Comparison of ENCODE assay signal across 29 cellular contexts in genomic region chr3:33869977-33870376, GRCh38.
A peak's percentile ranks its signal among the peaks of the same experiment; 100 is the strongest.
DNase-seq lines count a peak whose midpoint lies in the region; ATAC-seq, FAIRE-seq and TF ChIP-seq lines count a peak whose summit lies in the region.
"Had no signal": no experiment of that assay in that cellular context is flagged by ENCODE, and none has a peak within 500 bp of the region (broad histone marks: within the 10 kb centered on the region; RNA-seq: fewer than 3 reads in every experiment).

No MANE protein-coding gene starts in this region.

- H3K23ac ChIP-seq in H9 (ENCODE audit: insufficient read length, low read depth, low read length): no peak overlapping the region

- 92% methylated on average over 6 of the region's 7 CpGs for WGBS in HepG2 (ENCODE audit: low lambda C conversion rate)
- 83% methylated on average over 2 of the region's 7 CpGs for WGBS in right lobe of liver (ENCODE audit: insufficient coverage, low coverage, low lambda C conversion rate, missing lambda C conversion rate)
- WGBS in H9 (ENCODE audit: extremely low coverage, insufficient read length, low lambda C conversion rate): no CpG with 5 or more reads among the region's 7 CpGs
- 60 to 62% methylated on average over 7 of the region's 7 CpGs for WGBS in heart right ventricle, 2 donors

- H4K91ac ChIP-seq in H9 (ENCODE audit: insufficient read length, low read depth, low read length): no peak overlapping the region

- H2BK12ac ChIP-seq in H9 (ENCODE audit: insufficient read length, low read depth, low read length): no peak overlapping the region

- TF ChIP-seq CTCF in HepG2 (CRISPR knock-in tag; IDR thresholded peaks at IDR 0.05) (no peak), right lobe of liver (IDR thresholded peaks at IDR 0.05) (no peak), H9 (conservative IDR thresholded peaks at IDR 0.05) (no peak), heart right ventricle (IDR thresholded peaks at IDR 0.05) (no peak)

- TF ChIP-seq RAD21 in HepG2 (CRISPR knock-in tag; IDR thresholded peaks at IDR 0.05): no peak

- no peak overlapping the region for H3K4me3 ChIP-seq in HepG2 (replicated peaks in 1 of 3; ENCODE audit: insufficient read depth in 1 of 3, low read depth in 2 of 3, low read length in 3 of 3)
- H3K4me3 ChIP-seq in right lobe of liver: no peak overlapping the region
- no peak overlapping the region for H3K4me3 ChIP-seq in heart right ventricle
- H3K4me3 ChIP-seq: A549; BLaER1 treated with 17β-estradiol and CSF1 and Interleukin-3, amounts not matched to agents 10 nM and 100 nM; GM12878; SJCRH30 had no signal

- H3K9me3 Mint-ChIP-seq in H9: peaks cover 0 to 4% of the 10 kb centered on the region in 2 experiments; a peak in 2 of 5 replicates
- H3K9me3 Mint-ChIP-seq in stimulated activated effector memory CD8-positive, alpha-beta T cell treated with anti-CD3 and anti-CD28 coated beads, Interleukin-12 subunit alpha, Interleukin-12 subunit beta, amount 100 ng/mL, for 72 hours: no peaks in the 10 kb centered on the region
- H3K9me3 Mint-ChIP-seq: CD4-positive, alpha-beta memory T cell had no signal

- TF ChIP-seq POLR2A in HepG2 (IDR thresholded peaks at IDR 0.05; ENCODE audit: insufficient read depth in 1 of 2, low read depth in 2 of 2, low read length in 2 of 2) (no peak), right lobe of liver (IDR thresholded peaks at IDR 0.05) (no peak)

- no peaks in the 10 kb centered on the region for H3K27me3 Mint-ChIP-seq in H9 (ENCODE audit: low read depth)
- H3K27me3 Mint-ChIP-seq: CD4-positive, alpha-beta memory T cell had no signal

- no TSS peak for BruUV-seq in HepG2 (replicated peaks; lab: Mats Ljungman, UMichigan)

- H2BK120ac ChIP-seq in H9 (ENCODE audit: low read depth, low read length, poor library complexity, severe bottlenecking): no peak overlapping the region

- intact Hi-C loops in HepG2 (cut with micrococcal nuclease; ENCODE audit: unreplicated experiment): no loop called here
- intact Hi-C loops in right lobe of liver (cut with DNase I): no loop called here
- intact Hi-C loops in heart right ventricle (cut with DNase I): no loop called here

- H3K36me3 ChIP-seq in HepG2 (replicated peaks in 1 of 2; ENCODE audit: control insufficient read depth in 1 of 2, insufficient read depth in 2 of 2, low read length in 2 of 2) (peaks cover 1 to 22% of the 10 kb centered on the region in 2 experiments; a peak in 3 of 5 replicates), right lobe of liver (peaks cover 0 to 16% (median 7%) of the 10 kb centered on the region in 4 donors), heart right ventricle (peaks cover 0 to 53% (median 18%) of the 10 kb centered on the region in 9 donors)
- H3K36me3 ChIP-seq: SJCRH30 had no signal

- H3K4me2 ChIP-seq in HepG2 (ENCODE audit: low read depth, low read length) (no peak overlapping the region), H9 (ENCODE audit: insufficient read depth, insufficient read length, low read length) (no peak overlapping the region)
- H3K4me2 ChIP-seq: A549; BLaER1 treated with 17β-estradiol and CSF1 and Interleukin-3, amounts not matched to agents 10 nM and 100 nM had no signal

- in situ Hi-C loops in HepG2 (cut with HindIII; ENCODE audit: extremely low pct_ligation_motif_present, low pct_unique_long_range_greater_than_20kb): no loop called here

- no peaks in the 10 kb centered on the region for H3K9me3 ChIP-seq in HepG2 (ENCODE audit: low read length)
- no peaks in the 10 kb centered on the region for H3K9me3 ChIP-seq in right lobe of liver
- H3K9me3 ChIP-seq in H9 (ENCODE audit: control insufficient read depth, low read depth, low read length): no peaks in the 10 kb centered on the region
- no peaks in the 10 kb centered on the region for H3K9me3 ChIP-seq in heart right ventricle
- H3K9me3 ChIP-seq: A549; BLaER1 treated with 17β-estradiol and CSF1 and Interleukin-3, amounts not matched to agents 10 nM and 100 nM; Caco-2; SJCRH30 had no signal

- POLR2A ChIA-PET in HepG2 (lab: Yijun Ruan, JAX): no interaction called here

- no peak overlapping the region for H3K4me3 Mint-ChIP-seq in H9
- H3K4me3 Mint-ChIP-seq in stimulated activated effector memory CD8-positive, alpha-beta T cell treated with anti-CD3 and anti-CD28 coated beads, Interleukin-12 subunit alpha, Interleukin-12 subunit beta, amount 100 ng/mL, for 72 hours: no peak overlapping the region
- H3K4me3 Mint-ChIP-seq: CD4-positive, alpha-beta memory T cell had no signal

- DNase-seq in HepG2 (ENCODE audit: low spot score) (no peak), right lobe of liver (no peak), H9 (no peak), heart right ventricle (peak; percentile 24 to 26)
- no peak for DNase-seq in stimulated activated effector memory CD8-positive, alpha-beta T cell treated with anti-CD3 and anti-CD28 coated beads, Interleukin-12 subunit alpha, Interleukin-12 subunit beta, amount 100 ng/mL, for 72 hours (ENCODE audit: low spot score in 2 of 2)
- DNase-seq: AML-193; Caco-2; CD4-positive, alpha-beta memory T cell; DMS 273 treated with DMSO at 0.1 percent for 48 hours; DMS79; EL; GDM1; KBM-7; MV-4-11; NCI-H1105 treated with DMSO at 0.1 percent for 48 hours; NCI-H146; NCI-H1930; NCI-H446; NCI-H524 treated with DMSO at 0.1 percent for 48 hours; NCI-H774; SJCRH30 had no signal

- no peak overlapping the region for H2AK5ac ChIP-seq in H9 (ENCODE audit: insufficient read length, low read length)

- CTCF ChIA-PET in HepG2 (lab: Yijun Ruan, JAX; ENCODE audit: low intra/inter-chr PET ratio, low total read pairs): no interaction called here

- no peak overlapping the region for H3K18ac ChIP-seq in H9 (ENCODE audit: insufficient read length, low read depth, low read length)

- H3K4me1 ChIP-seq in HepG2 (ENCODE audit: insufficient read depth, low read length) (no peaks in the 10 kb centered on the region), right lobe of liver (no peaks in the 10 kb centered on the region), H9 (ENCODE audit: insufficient read depth, low read length) (no peaks in the 10 kb centered on the region), heart right ventricle (peaks cover 0 to 5% (median 0%) of the 10 kb centered on the region in 9 donors)
- H3K4me1 ChIP-seq: A549; BLaER1 treated with 17β-estradiol and CSF1 and Interleukin-3, amounts not matched to agents 10 nM and 100 nM; Caco-2; SJCRH30 had no signal

- FAIRE-seq in HepG2 (lab: Jason Lieb, UNC): no peak
- FAIRE-seq: GM12878, H54, RCC 7860 had no signal

- H3K79me2 ChIP-seq in HepG2 (ENCODE audit: insufficient read depth, low read length) (no peaks in the 10 kb centered on the region), H9 (ENCODE audit: insufficient read depth, low read length) (no peaks in the 10 kb centered on the region)

- H2AFZ ChIP-seq in HepG2 (ENCODE audit: low read length): no peak overlapping the region
- no peak overlapping the region for H2AFZ ChIP-seq in H9 (ENCODE audit: low read length)

- H3K27me3 ChIP-seq in HepG2 (ENCODE audit: control insufficient read depth in 1 of 2, insufficient read depth in 2 of 2, low read length in 2 of 2) (no peaks in the 10 kb centered on the region), right lobe of liver (no peaks in the 10 kb centered on the region), H9 (ENCODE audit: insufficient read depth, low read length) (no peaks in the 10 kb centered on the region), heart right ventricle (no peaks in the 10 kb centered on the region)
- H3K27me3 ChIP-seq: BLaER1 treated with 17β-estradiol and CSF1 and Interleukin-3, amounts not matched to agents 10 nM and 100 nM; SJCRH30 had no signal

- no peak overlapping the region for H2BK15ac ChIP-seq in H9 (ENCODE audit: low read depth, low read length)

- H3K36me3 Mint-ChIP-seq in H9 (ENCODE audit: insufficient read depth in 1 of 3, low read depth in 3 of 3): peaks cover 3 to 18% (median 9%) of the 10 kb centered on the region in 3 experiments; a peak in 5 of 7 replicates
- H3K36me3 Mint-ChIP-seq in stimulated activated effector memory CD8-positive, alpha-beta T cell treated with anti-CD3 and anti-CD28 coated beads, Interleukin-12 subunit alpha, Interleukin-12 subunit beta, amount 100 ng/mL, for 72 hours: peaks cover 31% of the 10 kb centered on the region

- no peak overlapping the region for H2BK20ac ChIP-seq in H9 (ENCODE audit: low read depth, low read length, poor library complexity, severe bottlenecking)

- peak overlapping the region in 2 of 3 experiments; percentile 69; a peak in 5 of 7 replicates for H3K27ac Mint-ChIP-seq in H9
- no peak overlapping the region for H3K27ac Mint-ChIP-seq in stimulated activated effector memory CD8-positive, alpha-beta T cell treated with anti-CD3 and anti-CD28 coated beads, Interleukin-12 subunit alpha, Interleukin-12 subunit beta, amount 100 ng/mL, for 72 hours

- H3K56ac ChIP-seq in H9 (ENCODE audit: insufficient read length, low read depth, low read length): no peak overlapping the region

- no peak overlapping the region for H3T11ph ChIP-seq in H9 (ENCODE audit: low read length)

- ATAC-seq in HepG2 (no peak; the same call in 2 of the 3 replicates), right lobe of liver (no peak), heart right ventricle (peak; percentile 34 to 92 (median 76)), GM18502 (IDR thresholded peaks at IDR 0.05; ENCODE audit: poor library complexity, unreplicated experiment) (no peak), HG02610 (IDR thresholded peaks at IDR 0.05; ENCODE audit: unreplicated experiment) (no peak)
- no peak for ATAC-seq in stimulated activated effector memory CD8-positive, alpha-beta T cell treated with anti-CD3 and anti-CD28 coated beads, Interleukin-12 subunit alpha, Interleukin-12 subunit beta, amount 100 ng/mL, for 72 hours
- ATAC-seq: A549, GM12878, SK-N-SH treated with all-trans-retinoic acid at 6 μM for 48 hours had no signal

- no peak overlapping the region for H2BK5ac ChIP-seq in H9 (ENCODE audit: insufficient read length, low read length)

- TF ChIP-seq EP300 in HepG2 (IDR thresholded peaks at IDR 0.05; ENCODE audit: low read depth in 2 of 2, low read length in 2 of 2): no peak
- no peak for TF ChIP-seq EP300 in HepG2 (CRISPR knock-in tag; IDR thresholded peaks at IDR 0.05; ENCODE audit: borderline replicate concordance)

- H3K4ac ChIP-seq in H9 (ENCODE audit: low read depth, low read length): no peak overlapping the region

- no peaks in the 10 kb centered on the region for H3K79me1 ChIP-seq in H9 (ENCODE audit: insufficient read depth, low read depth, low read length, poor library complexity, severe bottlenecking)

- H4K5ac ChIP-seq in H9 (ENCODE audit: insufficient read length, low read depth, low read length): no peak overlapping the region

- H4K20me1 ChIP-seq in HepG2 (ENCODE audit: insufficient read depth, low read length) (no peaks in the 10 kb centered on the region), H9 (ENCODE audit: control insufficient read depth, insufficient read depth, insufficient read length) (no peaks in the 10 kb centered on the region)

- H3K9ac ChIP-seq in HepG2 (ENCODE audit: insufficient read depth, low read depth, low read length) (no peak overlapping the region), H9 (ENCODE audit: extremely low read depth, insufficient read length, low read length) (no peak overlapping the region)
- H3K9ac ChIP-seq: BLaER1 treated with 17β-estradiol and CSF1 and Interleukin-3, amounts not matched to agents 10 nM and 100 nM had no signal

- no peak overlapping the region for H4K8ac ChIP-seq in H9 (replicated peaks; ENCODE audit: insufficient read length, low read depth, low read length)

- H3K27ac ChIP-seq in HepG2 (ENCODE audit: extremely low read length, insufficient read depth, low read length) (no peak overlapping the region), right lobe of liver (no peak overlapping the region), H9 (ENCODE audit: insufficient read length, low read depth, low read length) (no peak overlapping the region), heart right ventricle (no peak overlapping the region)
- H3K27ac ChIP-seq: A549; BLaER1 treated with 17β-estradiol and CSF1 and Interleukin-3, amounts not matched to agents 10 nM and 100 nM; SJCRH30 had no signal

- no peak overlapping the region for H3K14ac ChIP-seq in H9 (ENCODE audit: insufficient read depth, low read length)

- peaks cover 0 to 14% of the 10 kb centered on the region in 2 experiments; a peak in 1 of 4 replicates for H3K4me1 Mint-ChIP-seq in H9
- H3K4me1 Mint-ChIP-seq in stimulated activated effector memory CD8-positive, alpha-beta T cell treated with anti-CD3 and anti-CD28 coated beads, Interleukin-12 subunit alpha, Interleukin-12 subunit beta, amount 100 ng/mL, for 72 hours: no peaks in the 10 kb centered on the region

- H3K23me2 ChIP-seq in H9 (ENCODE audit: insufficient read length, low read depth, low read length, poor library complexity, severe bottlenecking): no peaks in the 10 kb centered on the region

Comparison
In these comparisons a context has a peak if more than half of its experiments do, and no peak if none do; other contexts are left out.
1. ATAC-seq: peak in heart right ventricle (8 of 8); none in HepG2 (single experiment), right lobe of liver (0 of 4), GM18502 (single experiment), stimulated activated effector memory CD8-positive, alpha-beta T cell treated with anti-CD3 and anti-CD28 coated beads, Interleukin-12 subunit alpha, Interleukin-12 subunit beta, amount 100 ng/mL, for 72 hours (single experiment) and HG02610 (single experiment).
2. DNase-seq: peak in heart right ventricle (2 of 2); none in HepG2 (single experiment), right lobe of liver (0 of 3), H9 (single experiment) and stimulated activated effector memory CD8-positive, alpha-beta T cell treated with anti-CD3 and anti-CD28 coated beads, Interleukin-12 subunit alpha, Interleukin-12 subunit beta, amount 100 ng/mL, for 72 hours (0 of 2).